Comparison of ENCODE assay signal across 17 cellular contexts in the genomic region with DNA sequence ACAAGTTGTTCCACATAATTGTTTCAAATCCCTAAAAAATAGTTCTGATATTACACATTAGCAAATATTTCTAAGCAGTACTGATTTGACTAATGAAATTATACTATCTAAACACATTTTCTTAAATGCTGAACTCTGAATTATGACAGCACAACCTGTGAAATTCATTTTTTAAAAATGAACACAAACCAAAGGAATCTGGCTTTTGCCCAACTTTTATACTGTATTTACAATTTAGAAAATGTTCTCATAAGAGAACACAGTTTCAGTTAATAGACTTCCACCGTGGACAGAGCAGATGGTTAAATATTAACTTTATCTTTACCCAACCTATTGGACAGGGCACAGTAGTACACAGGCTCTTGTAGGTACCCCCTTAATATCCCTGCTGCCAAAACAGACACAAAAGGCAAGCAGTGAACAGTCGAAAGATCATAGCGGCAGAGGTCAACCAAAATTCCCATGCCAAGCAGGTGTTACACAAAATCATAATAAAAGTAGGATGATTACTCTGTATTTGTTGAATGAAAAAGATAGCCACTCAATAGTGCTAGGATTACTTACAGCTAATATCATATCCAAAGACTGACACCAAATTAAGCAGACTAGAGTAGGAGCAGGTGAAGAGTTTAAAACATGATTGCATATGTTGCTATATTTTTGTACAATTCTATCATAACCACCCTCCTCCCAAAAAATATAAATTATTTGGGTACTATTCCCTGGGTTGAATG.
A peak's percentile ranks its signal among the peaks of the same experiment; 100 is the strongest.
DNase-seq lines count a peak whose midpoint lies in the region; ATAC-seq and TF ChIP-seq lines count a peak whose summit lies in the region.
"Had no signal": no experiment of that assay in that cellular context is flagged by ENCODE, and none has a peak within 500 bp of the region (broad histone marks: within the 10 kb centered on the region; RNA-seq: fewer than 3 reads in every experiment).

No MANE protein-coding gene starts in this region.

- peak; percentile 77 for ATAC-seq in left colon
- no peak for ATAC-seq in HG03565 (IDR thresholded peaks at IDR 0.05; ENCODE audit: unreplicated experiment)

- H3K4me3 ChIP-seq in tibial artery, result no peak overlapping the region
- H3K4me3 ChIP-seq: BLaER1 treated with 17β-estradiol and CSF1 and Interleukin-3, amounts not matched to agents 10 nM and 100 nM; prostate gland; spleen; suprapubic skin had no signal

- intact Hi-C loops in left colon (cut with DNase I, micrococcal nuclease) (no loop called here), tibial artery (cut with DNase I; ENCODE audit: low total_unique reads) (no loop called here)

- no peaks in the 10 kb centered on the region for H3K27me3 ChIP-seq in tibial artery
- H3K27me3 ChIP-seq: BLaER1 treated with 17β-estradiol and CSF1 and Interleukin-3, amounts not matched to agents 10 nM and 100 nM; spleen; suprapubic skin had no signal

- H3K9me3 Mint-ChIP-seq in chondrocyte (ENCODE audit: low read depth), result peaks cover 3% of the 10 kb centered on the region
- H3K9me3 Mint-ChIP-seq in activated CD4-positive, alpha-beta T cell treated with anti-CD3 and anti-CD28 coated beads, Interleukin-2, amount 10 ng/mL, durations not matched to agents 7 days and 5 days, result peaks cover 8% of the 10 kb centered on the region

- no peaks in the 10 kb centered on the region for H3K36me3 Mint-ChIP-seq in chondrocyte (ENCODE audit: low read depth)
- peaks cover 46% of the 10 kb centered on the region for H3K36me3 Mint-ChIP-seq in activated CD4-positive, alpha-beta T cell treated with anti-CD3 and anti-CD28 coated beads, Interleukin-2, amount 10 ng/mL, durations not matched to agents 7 days and 5 days (ENCODE audit: low read depth)

- H3K27me3 Mint-ChIP-seq in chondrocyte (ENCODE audit: low read depth), result no peaks in the 10 kb centered on the region
- no peaks in the 10 kb centered on the region for H3K27me3 Mint-ChIP-seq in activated CD4-positive, alpha-beta T cell treated with anti-CD3 and anti-CD28 coated beads, Interleukin-2, amount 10 ng/mL, durations not matched to agents 7 days and 5 days

- H3K27ac ChIP-seq in tibial artery, result peak overlapping the region; percentile 56 to 76
- H3K27ac ChIP-seq: BLaER1 treated with 17β-estradiol and CSF1 and Interleukin-3, amounts not matched to agents 10 nM and 100 nM; prostate gland; spleen; suprapubic skin had no signal

- CTCF ChIA-PET in activated CD4-positive, alpha-beta T cell treated with anti-CD3 and anti-CD28 coated beads, Interleukin-2, amount 10 ng/mL, durations not matched to agents 7 days and 5 days (lab: Charles Lee), result no interaction called here

- H3K4me3 Mint-ChIP-seq in chondrocyte (ENCODE audit: unreplicated experiment), result no peak overlapping the region
- H3K4me3 Mint-ChIP-seq in activated CD4-positive, alpha-beta T cell treated with anti-CD3 and anti-CD28 coated beads, Interleukin-2, amount 10 ng/mL, durations not matched to agents 7 days and 5 days, result no peak overlapping the region
- H3K4me3 Mint-ChIP-seq: nephron progenitor cell had no signal

- POLR2A ChIA-PET in activated CD4-positive, alpha-beta T cell treated with anti-CD3 and anti-CD28 coated beads, Interleukin-2, amount 10 ng/mL, durations not matched to agents 7 days and 5 days (lab: Charles Lee), result no interaction called here

- H3K9me3 ChIP-seq in tibial artery, result no peaks in the 10 kb centered on the region
- H3K9me3 ChIP-seq: prostate gland, suprapubic skin had no signal

- peak; percentile 48 for DNase-seq in HuH-7 (ENCODE audit: low spot score)
- no peak for DNase-seq in chondrocyte (ENCODE audit: low spot score)
- DNase-seq in left colon, result no peak
- DNase-seq in tibial artery, result no peak
- no peak for DNase-seq in activated CD4-positive, alpha-beta T cell treated with anti-CD3 and anti-CD28 coated beads, Interleukin-2, amount 10 ng/mL, durations not matched to agents 7 days and 5 days
- no peak for DNase-seq in NCI-H1417 (lab: John Stamatoyannopoulos, UW)
- DNase-seq: activated CD4-positive, alpha-beta T cell treated with anti-CD3 and anti-CD28 coated beads, Interleukin-2, amount 50 U/mL, for 1 hour; activated gamma-delta T cell treated with Interleukin-2 at 50 U/mL for 16 hours; amygdala; NCI-H187 treated with DMSO at 0.1 percent for 48 hours; nephron progenitor cell; RPMI8226; spleen had no signal

- TF ChIP-seq CTCF in chondrocyte (IDR thresholded peaks at IDR 0.05) (no peak), tibial artery (IDR thresholded peaks at IDR 0.05) (no peak)

- peaks cover 0 to 48% (median 11%) of the 10 kb centered on the region in 4 donors for H3K4me1 ChIP-seq in tibial artery
- H3K4me1 ChIP-seq: BLaER1 treated with 17β-estradiol and CSF1 and Interleukin-3, amounts not matched to agents 10 nM and 100 nM; spleen; suprapubic skin had no signal

- peak overlapping the region; percentile 49 for H3K27ac Mint-ChIP-seq in chondrocyte (ENCODE audit: unreplicated experiment)
- H3K27ac Mint-ChIP-seq in activated CD4-positive, alpha-beta T cell treated with anti-CD3 and anti-CD28 coated beads, Interleukin-2, amount 10 ng/mL, durations not matched to agents 7 days and 5 days, result no peak overlapping the region
- H3K27ac Mint-ChIP-seq: nephron progenitor cell had no signal

- peaks cover 38% of the 10 kb centered on the region for H3K4me1 Mint-ChIP-seq in chondrocyte (ENCODE audit: low read depth)
- H3K4me1 Mint-ChIP-seq in activated CD4-positive, alpha-beta T cell treated with anti-CD3 and anti-CD28 coated beads, Interleukin-2, amount 10 ng/mL, durations not matched to agents 7 days and 5 days, result no peaks in the 10 kb centered on the region

- H3K36me3 ChIP-seq in tibial artery, result no peaks in the 10 kb centered on the region
- H3K36me3 ChIP-seq: prostate gland, suprapubic skin had no signal
